In the genomic region with DNA sequence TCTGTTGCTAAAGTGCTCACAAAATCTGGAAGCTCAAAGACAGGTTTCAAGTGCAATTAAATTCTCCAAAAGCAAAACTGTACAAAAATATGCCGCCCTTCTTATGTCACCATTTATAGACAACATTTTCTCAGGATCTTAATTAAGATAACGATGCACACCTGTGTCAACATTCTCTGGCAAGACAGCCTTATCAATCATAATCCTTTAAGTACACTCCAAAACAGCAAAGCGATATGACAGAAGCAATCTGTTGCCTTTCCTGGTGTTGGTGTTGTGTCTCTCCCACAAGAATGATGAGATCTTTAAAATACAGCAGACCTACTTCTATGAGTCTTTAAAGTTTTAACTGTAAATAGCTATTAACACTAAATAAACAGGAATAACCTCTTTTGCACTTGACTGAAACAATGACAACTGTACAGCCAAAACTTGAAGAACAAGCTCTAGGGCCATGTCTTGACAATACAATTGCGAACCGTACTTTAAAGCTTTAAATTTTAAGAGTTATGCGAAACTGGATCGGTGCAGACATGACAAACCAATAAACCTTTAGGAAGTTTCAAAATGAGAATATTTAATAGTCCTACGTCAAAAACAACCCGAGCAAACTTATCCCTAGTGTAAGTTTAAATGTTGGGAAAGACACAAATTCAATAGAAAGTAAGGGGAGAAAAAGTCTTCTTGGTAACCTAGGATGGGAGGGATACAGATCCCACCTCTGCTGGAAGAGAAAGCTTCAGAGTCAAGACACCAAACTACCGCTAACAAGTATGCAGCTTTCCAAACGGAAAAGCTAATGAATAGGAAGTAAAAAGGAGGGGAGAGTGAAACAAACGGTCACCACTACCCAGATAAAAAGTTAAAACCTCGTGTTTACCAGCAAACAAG, we compare ENCODE assay signal across 8 cellular contexts. TPM values are rescaled to one million over a fixed set of nuclear protein-coding genes. Genes with fewer than 3 reads are reported as not detected.
DNase-seq lines count a peak whose midpoint lies in the region; ATAC-seq and TF ChIP-seq lines count a peak whose summit lies in the region.

No MANE protein-coding gene starts in this region.

- H3K9me3 ChIP-seq in HUES48 (ENCODE audit: control insufficient read depth, insufficient read depth, low read length) = no peaks in the 10 kb centered on the region

- peaks cover 56% of the 10 kb centered on the region for H3K27me3 Mint-ChIP-seq in activated CD4-positive, alpha-beta memory T cell treated with anti-CD3 and anti-CD28 coated beads for 36 hours

- POLR2A ChIA-PET in activated CD4-positive, alpha-beta memory T cell treated with anti-CD3 and anti-CD28 coated beads for 36 hours (lab: Charles Lee) = no interaction called here

- ATAC-seq in GM19023 (IDR thresholded peaks at IDR 0.05; ENCODE audit: unreplicated experiment) (no peak), GM18511 (IDR thresholded peaks at IDR 0.05; ENCODE audit: unreplicated experiment) (no peak)

- H3K4me3 ChIP-seq in AG10803 (ENCODE audit: low read length) (peak overlapping the region; percentile 70), HUES48 (ENCODE audit: low read depth, low read length) (peak overlapping the region; percentile 83), lower leg skin (ENCODE audit: low read depth, poor library complexity, severe bottlenecking) (peak overlapping the region; percentile 42)

- peaks cover 56% of the 10 kb centered on the region for H3K27me3 ChIP-seq in HUES48 (ENCODE audit: control insufficient read depth, insufficient read depth, low read length)

- CTCF ChIA-PET in activated CD4-positive, alpha-beta memory T cell treated with anti-CD3 and anti-CD28 coated beads for 36 hours (lab: Charles Lee) = no interaction called here

- H3K36me3 Mint-ChIP-seq in activated CD4-positive, alpha-beta memory T cell treated with anti-CD3 and anti-CD28 coated beads for 36 hours = peaks cover 10% of the 10 kb centered on the region

- H3K4me1 Mint-ChIP-seq in activated CD4-positive, alpha-beta memory T cell treated with anti-CD3 and anti-CD28 coated beads for 36 hours (ENCODE audit: low read depth) = peaks cover 25% of the 10 kb centered on the region

- peak overlapping the region; percentile 67 for H3K4me3 Mint-ChIP-seq in activated CD4-positive, alpha-beta memory T cell treated with anti-CD3 and anti-CD28 coated beads for 36 hours

- H3K9me3 Mint-ChIP-seq in activated CD4-positive, alpha-beta memory T cell treated with anti-CD3 and anti-CD28 coated beads for 36 hours = no peaks in the 10 kb centered on the region

- no peak for TF ChIP-seq POLR2A in lower leg skin (IDR thresholded peaks at IDR 0.05)

- H3K36me3 ChIP-seq in HUES48 (ENCODE audit: control insufficient read depth, insufficient read depth, low read length) = no peaks in the 10 kb centered on the region

- no peak overlapping the region for H3K27ac Mint-ChIP-seq in activated CD4-positive, alpha-beta memory T cell treated with anti-CD3 and anti-CD28 coated beads for 36 hours

- peaks cover 15% of the 10 kb centered on the region; the same call in 1 of the 2 replicates for H3K4me1 ChIP-seq in HUES48 (ENCODE audit: control insufficient read depth, insufficient read depth, low read length)

- peak overlapping the region; percentile 47 for H3K27ac ChIP-seq in HUES48 (ENCODE audit: low read depth, low read length)

- TF ChIP-seq CTCF in AG10803 (conservative IDR thresholded peaks at IDR 0.05; ENCODE audit: low read length) (no peak), lower leg skin (IDR thresholded peaks at IDR 0.05) (no peak)

- no peak overlapping the region for H3K9ac ChIP-seq in HUES48 (ENCODE audit: low read depth, low read length)

- intact Hi-C loops in activated CD4-positive, alpha-beta memory T cell treated with anti-CD3 and anti-CD28 coated beads for 36 hours (cut with micrococcal nuclease) = loop anchor here (2.0 to 10.0 kb wide), 3 partner anchors 641 to 1473 kb away; partner anchors contain the start of genes FTO, IRX3 and RPGRIP1L
- intact Hi-C loops in lower leg skin (cut with DNase I; ENCODE audit: low total_unique reads) = no loop called here

- DNase-seq in AG10803 (ENCODE audit: low read depth) = no peak
- no peak for DNase-seq in activated CD4-positive, alpha-beta memory T cell treated with anti-CD3 and anti-CD28 coated beads for 36 hours
- no peak for DNase-seq in lower leg skin (ENCODE audit: low spot score in 2 of 2)
- no peak for DNase-seq in GOT3 (lab: John Stamatoyannopoulos, UW)
- DNase-seq in iPS-NIHi7 (ENCODE audit: extremely low spot score) = no peak

- WGBS in lower leg skin, 2 donors = 18 to 19% methylated on average over 13 of the region's 13 CpGs

RNA-seq across cellular contexts. Expression of gene IRX5, which starts 3.3 kb away (rescaled TPM):
- total RNA-seq in activated CD4-positive, alpha-beta memory T cell treated with anti-CD3 and anti-CD28 coated beads for 36 hours = under 1 TPM in 1 of 2 experiments, not detected in 1; 0.17 TPM
- total RNA-seq in lower leg skin = 10 to 100 TPM; 47.0 to 99.1 (median 68.7) TPM

Comparison
In these comparisons a context has a peak if more than half of its experiments do, and no peak if none do; other contexts are left out.
1. RNA of gene IRX5, which starts 3.3 kb away (total RNA-seq): 47.0 to 99.1 TPM in lower leg skin; 0.17 TPM in activated CD4-positive, alpha-beta memory T cell treated with anti-CD3 and anti-CD28 coated beads for 36 hours; every median in the first group is over 10 times any median in the second.
2. Peak in every context shown above with its lines, with median percentiles within 50 percentile points of each other: H3K4me3 ChIP-seq.